Comparison of ENCODE assay signal across 15 cellular contexts in genomic region chr3:44318929-44319328, GRCh38. TPM values are rescaled to one million over a fixed set of nuclear protein-coding genes. Genes with fewer than 3 reads are reported as not detected.
A peak's percentile ranks its signal among the peaks of the same experiment; 100 is the strongest.
DNase-seq lines count a peak whose midpoint lies in the region; ATAC-seq and TF ChIP-seq lines count a peak whose summit lies in the region.
"Had no signal": no experiment of that assay in that cellular context is flagged by ENCODE, and none has a peak within 500 bp of the region (broad histone marks: within the 10 kb centered on the region; RNA-seq: fewer than 3 reads in every experiment).

No MANE protein-coding gene starts in this region.

- H3K27ac Mint-ChIP-seq in T-helper 2 cell treated with Interferon-gamma antibody and Interleukin-4, amounts not matched to agents 5 μg/mL and 100 μg/mL, for 36 hours: no peak overlapping the region
- H3K27ac Mint-ChIP-seq: activated naive CD4-positive, alpha-beta T cell treated with anti-CD3 and anti-CD28 coated beads, Interleukin-2, amount 50 U/mL, for 24 hours; CD4-positive, CD25-positive, alpha-beta regulatory T cell; mesothelial cell of epicardium had no signal

- no TSS peak for BruUV-seq in Panc1 (replicated peaks; lab: Mats Ljungman, UMichigan)

- H3K27me3 Mint-ChIP-seq in T-helper 2 cell treated with Interferon-gamma antibody and Interleukin-4, amounts not matched to agents 5 μg/mL and 100 μg/mL, for 36 hours (ENCODE audit: low read depth): peaks cover 10% of the 10 kb centered on the region

- CTCF ChIA-PET in Panc1 (lab: Charles Lee): no interaction called here

- no peaks in the 10 kb centered on the region for H3K27me3 ChIP-seq in Panc1 (ENCODE audit: control insufficient read depth, insufficient read depth, low read length)
- H3K27me3 ChIP-seq in esophagus squamous epithelium: peaks cover 0 to 15% (median 0%) of the 10 kb centered on the region in 4 donors
- H3K27me3 ChIP-seq: SJSA1, tibial nerve had no signal

- H3K9me3 Mint-ChIP-seq in T-helper 2 cell treated with Interferon-gamma antibody and Interleukin-4, amounts not matched to agents 5 μg/mL and 100 μg/mL, for 36 hours: no peaks in the 10 kb centered on the region
- H3K9me3 Mint-ChIP-seq: activated naive CD4-positive, alpha-beta T cell treated with anti-CD3 and anti-CD28 coated beads, Interleukin-2, amount 50 U/mL, for 24 hours; mesothelial cell of epicardium had no signal

- TF ChIP-seq CTCF in Panc1 (IDR thresholded peaks at IDR 0.05): peak; percentile 16; the same call in 1 of the 2 replicates
- TF ChIP-seq CTCF in esophagus squamous epithelium (IDR thresholded peaks at IDR 0.05): no peak

- H3K4me1 Mint-ChIP-seq in T-helper 2 cell treated with Interferon-gamma antibody and Interleukin-4, amounts not matched to agents 5 μg/mL and 100 μg/mL, for 36 hours (ENCODE audit: low read depth): peaks cover 4% of the 10 kb centered on the region
- H3K4me1 Mint-ChIP-seq: activated naive CD4-positive, alpha-beta T cell treated with anti-CD3 and anti-CD28 coated beads, Interleukin-2, amount 50 U/mL, for 24 hours; CD4-positive, CD25-positive, alpha-beta regulatory T cell; mesothelial cell of epicardium had no signal

- H3K9me3 ChIP-seq in Panc1 (ENCODE audit: control insufficient read depth, insufficient read depth, low read depth, low read length): no peaks in the 10 kb centered on the region
- no peaks in the 10 kb centered on the region for H3K9me3 ChIP-seq in esophagus squamous epithelium
- H3K9me3 ChIP-seq: SJSA1, tibial nerve had no signal

- H3K36me3 Mint-ChIP-seq in T-helper 2 cell treated with Interferon-gamma antibody and Interleukin-4, amounts not matched to agents 5 μg/mL and 100 μg/mL, for 36 hours (ENCODE audit: low read depth): no peaks in the 10 kb centered on the region
- H3K36me3 Mint-ChIP-seq: activated naive CD4-positive, alpha-beta T cell treated with anti-CD3 and anti-CD28 coated beads, Interleukin-2, amount 50 U/mL, for 24 hours; CD4-positive, CD25-positive, alpha-beta regulatory T cell; mesothelial cell of epicardium had no signal

- no peaks in the 10 kb centered on the region for H3K4me1 ChIP-seq in Panc1 (ENCODE audit: control insufficient read depth, insufficient read depth, low read length)
- H3K4me1 ChIP-seq in esophagus squamous epithelium: no peaks in the 10 kb centered on the region
- H3K4me1 ChIP-seq: SJSA1, tibial nerve had no signal

- no peak overlapping the region for H3K4me3 Mint-ChIP-seq in T-helper 2 cell treated with Interferon-gamma antibody and Interleukin-4, amounts not matched to agents 5 μg/mL and 100 μg/mL, for 36 hours
- H3K4me3 Mint-ChIP-seq: activated naive CD4-positive, alpha-beta T cell treated with anti-CD3 and anti-CD28 coated beads, Interleukin-2, amount 50 U/mL, for 24 hours; CD4-positive, CD25-positive, alpha-beta regulatory T cell; mesothelial cell of epicardium had no signal

- H3K4me3 ChIP-seq in Panc1 (ENCODE audit: low read depth in 2 of 2, low read length in 2 of 2) (no peak overlapping the region), esophagus squamous epithelium (no peak overlapping the region)
- H3K4me3 ChIP-seq: SJSA1, tibial nerve had no signal

- POLR2A ChIA-PET in Panc1 (lab: Charles Lee): no interaction called here

- in situ Hi-C loops in Panc1 (cut with HindIII; ENCODE audit: low pct_unique_long_range_greater_than_20kb, low sequenced_read_pairs): no loop called here

- H3K36me3 ChIP-seq in Panc1 (ENCODE audit: control insufficient read depth, insufficient read depth, low read length) (no peaks in the 10 kb centered on the region), esophagus squamous epithelium (no peaks in the 10 kb centered on the region)
- H3K36me3 ChIP-seq: SJSA1, tibial nerve had no signal

- H3K27ac ChIP-seq in Panc1 (ENCODE audit: low read length) (no peak overlapping the region), esophagus squamous epithelium (no peak overlapping the region)
- H3K27ac ChIP-seq: SJSA1, tibial nerve had no signal

- no peak for TF ChIP-seq POLR2A in esophagus squamous epithelium (IDR thresholded peaks at IDR 0.05)

- WGBS in esophagus squamous epithelium, 2 donors: 36 to 50% methylated on average over 7 of the region's 7 CpGs

- no peak for ATAC-seq in Panc1
- no peak for ATAC-seq in HG03354 (IDR thresholded peaks at IDR 0.05; ENCODE audit: poor library complexity, severe bottlenecking, unreplicated experiment)

- intact Hi-C loops in Panc1 (cut with micrococcal nuclease; ENCODE audit: unreplicated experiment) (no loop called here), esophagus squamous epithelium (cut with DNase I) (no loop called here)

- DNase-seq in ELR (ENCODE audit: low read depth) (peak; percentile 10), KG1 (lab: John Stamatoyannopoulos, UW) (peak; percentile 21), Panc1 (ENCODE audit: low read depth, low spot score) (no peak), iPS-NIHi7 (ENCODE audit: extremely low spot score) (peak; percentile 65), esophagus squamous epithelium (lab: John Stamatoyannopoulos, UW) (no peak)
- DNase-seq in T-helper 2 cell treated with Interferon-gamma antibody and Interleukin-4, amounts not matched to agents 5 μg/mL and 100 μg/mL, for 36 hours (ENCODE audit: low spot score): no peak
- DNase-seq: CD4-positive, CD25-positive, alpha-beta regulatory T cell; effector CD8-positive, alpha-beta T cell; NCI-H1694 treated with DMSO at 0.1 percent for 48 hours; stimulated activated CD4-positive, alpha-beta T cell treated with anti-CD3 and anti-CD28 coated beads, Interleukin-4, amount 100 ng/mL, for 1 hour had no signal

RNA-seq across cellular contexts. Expression of gene TCAIM, which starts 19.6 kb away (rescaled TPM):
- 19.5 TPM for total RNA-seq in Panc1 (2021; ENCODE audit: unreplicated experiment)
- polyA plus RNA-seq in Panc1 (2012; ENCODE audit: insufficient read length): 9.9 TPM
- 10 to 100 TPM; 15.6 to 25.0 (median 22.6) TPM for total RNA-seq in esophagus squamous epithelium

Comparison
In these comparisons a context has a peak if more than half of its experiments do, and no peak if none do; other contexts are left out.
1. DNase-seq: peak in ELR (single experiment), KG1 (single experiment) and iPS-NIHi7 (single experiment); none in Panc1 (single experiment), T-helper 2 cell treated with Interferon-gamma antibody and Interleukin-4, amounts not matched to agents 5 μg/mL and 100 μg/mL, for 36 hours (single experiment) and esophagus squamous epithelium (single experiment).